ENCODE assay signal across 1 cellular context in the genomic region with DNA sequence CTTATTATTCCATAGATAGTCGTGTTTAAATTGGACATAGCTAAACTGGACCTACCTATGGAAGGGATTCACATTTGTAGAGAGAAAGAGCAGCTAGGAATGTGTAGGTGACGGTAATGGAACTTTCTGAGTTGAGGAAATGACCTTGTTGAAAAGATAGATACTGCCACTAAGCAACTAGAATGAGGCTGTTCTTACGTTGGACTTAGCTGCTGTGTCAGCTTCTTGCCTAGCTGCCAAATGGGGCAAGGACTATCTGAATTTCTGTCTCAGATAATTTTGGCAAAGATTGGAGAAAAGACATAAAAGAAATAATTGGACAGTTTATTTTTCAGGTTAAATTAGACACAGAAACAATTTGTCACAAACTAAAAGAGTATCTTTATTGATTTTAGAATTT.
TF ChIP-seq lines count a peak whose summit lies in the region.

No MANE protein-coding gene starts in this region.

TF ChIP-seq in HCT116, 20 proteins besides CTCF, POLR2A, EP300 and RAD21 (continued from another document):
- no peak for TF ChIP-seq EGR1 (IDR thresholded peaks at IDR 0.05; ENCODE audit: low read depth)
- no peak for TF ChIP-seq SIN3A (IDR thresholded peaks at IDR 0.05; ENCODE audit: low read depth)
- TF ChIP-seq EZH2phosphoT487 (IDR thresholded peaks at IDR 0.05; ENCODE audit: borderline replicate concordance) = no peak
- no peak for TF ChIP-seq CEBPB (IDR thresholded peaks at IDR 0.05; ENCODE audit: low read depth)
- TF ChIP-seq, protein P1, sequence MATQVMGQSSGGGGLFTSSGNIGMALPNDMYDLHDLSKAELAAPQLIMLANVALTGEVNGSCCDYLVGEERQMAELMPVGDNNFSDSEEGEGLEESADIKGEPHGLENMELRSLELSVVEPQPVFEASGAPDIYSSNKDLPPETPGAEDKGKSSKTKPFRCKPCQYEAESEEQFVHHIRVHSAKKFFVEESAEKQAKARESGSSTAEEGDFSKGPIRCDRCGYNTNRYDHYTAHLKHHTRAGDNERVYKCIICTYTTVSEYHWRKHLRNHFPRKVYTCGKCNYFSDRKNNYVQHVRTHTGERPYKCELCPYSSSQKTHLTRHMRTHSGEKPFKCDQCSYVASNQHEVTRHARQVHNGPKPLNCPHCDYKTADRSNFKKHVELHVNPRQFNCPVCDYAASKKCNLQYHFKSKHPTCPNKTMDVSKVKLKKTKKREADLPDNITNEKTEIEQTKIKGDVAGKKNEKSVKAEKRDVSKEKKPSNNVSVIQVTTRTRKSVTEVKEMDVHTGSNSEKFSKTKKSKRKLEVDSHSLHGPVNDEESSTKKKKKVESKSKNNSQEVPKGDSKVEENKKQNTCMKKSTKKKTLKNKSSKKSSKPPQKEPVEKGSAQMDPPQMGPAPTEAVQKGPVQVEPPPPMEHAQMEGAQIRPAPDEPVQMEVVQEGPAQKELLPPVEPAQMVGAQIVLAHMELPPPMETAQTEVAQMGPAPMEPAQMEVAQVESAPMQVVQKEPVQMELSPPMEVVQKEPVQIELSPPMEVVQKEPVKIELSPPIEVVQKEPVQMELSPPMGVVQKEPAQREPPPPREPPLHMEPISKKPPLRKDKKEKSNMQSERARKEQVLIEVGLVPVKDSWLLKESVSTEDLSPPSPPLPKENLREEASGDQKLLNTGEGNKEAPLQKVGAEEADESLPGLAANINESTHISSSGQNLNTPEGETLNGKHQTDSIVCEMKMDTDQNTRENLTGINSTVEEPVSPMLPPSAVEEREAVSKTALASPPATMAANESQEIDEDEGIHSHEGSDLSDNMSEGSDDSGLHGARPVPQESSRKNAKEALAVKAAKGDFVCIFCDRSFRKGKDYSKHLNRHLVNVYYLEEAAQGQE (IDR thresholded peaks at IDR 0.05; ENCODE audit: low read depth) = no peak
- no peak for TF ChIP-seq EZH2 (IDR thresholded peaks at IDR 0.05)
- TF ChIP-seq ELF1 (IDR thresholded peaks at IDR 0.05; ENCODE audit: borderline replicate concordance, low read depth) = no peak
